ENCODE assay signal across 1 cellular context in genomic region chr2:70248810-70249438, GRCh38.
TF ChIP-seq lines count a peak whose summit lies in the region.

No MANE protein-coding gene starts in this region.

TF ChIP-seq in HepG2, 621 proteins besides CTCF, POLR2A, EP300 and RAD21 (continued from another document and continues in another):
- no peak for TF ChIP-seq PTBP1 (IDR thresholded peaks at IDR 0.05; ENCODE audit: low read depth, low read length, poor library complexity, severe bottlenecking)
- peak; percentile 31 for TF ChIP-seq DBP (CRISPR knock-in tag; IDR thresholded peaks at IDR 0.05; ENCODE audit: not compliant biosample characterization)
- TF ChIP-seq FOXO1 (CRISPR knock-in tag; IDR thresholded peaks at IDR 0.05), result peak; percentile 59
- peak; percentile 61 for TF ChIP-seq ASH2L (IDR thresholded peaks at IDR 0.05; ENCODE audit: insufficient read length, low read depth, low read length)
- TF ChIP-seq, protein P1, sequence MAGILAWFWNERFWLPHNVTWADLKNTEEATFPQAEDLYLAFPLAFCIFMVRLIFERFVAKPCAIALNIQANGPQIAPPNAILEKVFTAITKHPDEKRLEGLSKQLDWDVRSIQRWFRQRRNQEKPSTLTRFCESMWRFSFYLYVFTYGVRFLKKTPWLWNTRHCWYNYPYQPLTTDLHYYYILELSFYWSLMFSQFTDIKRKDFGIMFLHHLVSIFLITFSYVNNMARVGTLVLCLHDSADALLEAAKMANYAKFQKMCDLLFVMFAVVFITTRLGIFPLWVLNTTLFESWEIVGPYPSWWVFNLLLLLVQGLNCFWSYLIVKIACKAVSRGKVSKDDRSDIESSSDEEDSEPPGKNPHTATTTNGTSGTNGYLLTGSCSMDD (CRISPR knock-in tag; IDR thresholded peaks at IDR 0.05), result no peak
- no peak for TF ChIP-seq ZNF3 (CRISPR knock-in tag; IDR thresholded peaks at IDR 0.05)
- TF ChIP-seq, protein P2, sequence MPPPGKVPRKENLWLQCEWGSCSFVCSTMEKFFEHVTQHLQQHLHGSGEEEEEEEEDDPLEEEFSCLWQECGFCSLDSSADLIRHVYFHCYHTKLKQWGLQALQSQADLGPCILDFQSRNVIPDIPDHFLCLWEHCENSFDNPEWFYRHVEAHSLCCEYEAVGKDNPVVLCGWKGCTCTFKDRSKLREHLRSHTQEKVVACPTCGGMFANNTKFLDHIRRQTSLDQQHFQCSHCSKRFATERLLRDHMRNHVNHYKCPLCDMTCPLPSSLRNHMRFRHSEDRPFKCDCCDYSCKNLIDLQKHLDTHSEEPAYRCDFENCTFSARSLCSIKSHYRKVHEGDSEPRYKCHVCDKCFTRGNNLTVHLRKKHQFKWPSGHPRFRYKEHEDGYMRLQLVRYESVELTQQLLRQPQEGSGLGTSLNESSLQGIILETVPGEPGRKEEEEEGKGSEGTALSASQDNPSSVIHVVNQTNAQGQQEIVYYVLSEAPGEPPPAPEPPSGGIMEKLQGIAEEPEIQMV (CRISPR knock-in tag; IDR thresholded peaks at IDR 0.05; ENCODE audit: low read depth), result no peak; the same call in 1 of the 2 replicates
- TF ChIP-seq ARID4A (CRISPR knock-in tag; IDR thresholded peaks at IDR 0.05; ENCODE audit: borderline replicate concordance), result no peak
- no peak for TF ChIP-seq PCBP2 (optimal IDR thresholded peaks at IDR 0.05; ENCODE audit: low read depth, low read length, poor library complexity, severe bottlenecking)
- TF ChIP-seq RFXANK (CRISPR knock-in tag; IDR thresholded peaks at IDR 0.05), result no peak
- TF ChIP-seq ZNF275 (CRISPR knock-in tag; IDR thresholded peaks at IDR 0.05; ENCODE audit: borderline replicate concordance), result 0 out of 2 replicates have a peak, but pooled peaks have one; percentile 13
- TF ChIP-seq, protein P3, sequence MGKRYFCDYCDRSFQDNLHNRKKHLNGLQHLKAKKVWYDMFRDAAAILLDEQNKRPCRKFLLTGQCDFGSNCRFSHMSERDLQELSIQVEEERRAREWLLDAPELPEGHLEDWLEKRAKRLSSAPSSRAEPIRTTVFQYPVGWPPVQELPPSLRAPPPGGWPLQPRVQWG (CRISPR knock-in tag; IDR thresholded peaks at IDR 0.05; ENCODE audit: borderline replicate concordance, low read depth), result no peak
- TF ChIP-seq SPEN (CRISPR knock-in tag; IDR thresholded peaks at IDR 0.05; ENCODE audit: low read depth), result no peak
- peak; percentile 95 for TF ChIP-seq SP140L (CRISPR knock-in tag; IDR thresholded peaks at IDR 0.05; ENCODE audit: borderline replicate concordance)
- peak; percentile 63; the same call in 1 of the 2 replicates for TF ChIP-seq ERF (CRISPR knock-in tag; IDR thresholded peaks at IDR 0.05)
- 0 out of 2 replicates have a peak, but pooled peaks have one; percentile 81 for TF ChIP-seq HOXA9 (CRISPR knock-in tag; IDR thresholded peaks at IDR 0.05; ENCODE audit: borderline replicate concordance)
- no peak for TF ChIP-seq HNRNPH1 (optimal IDR thresholded peaks at IDR 0.05; ENCODE audit: low read depth, low read length)
- TF ChIP-seq TEAD3 (CRISPR knock-in tag; optimal IDR thresholded peaks at IDR 0.05; ENCODE audit: borderline replicate concordance), result peak; percentile 81
- no peak for TF ChIP-seq ZNF773 (CRISPR knock-in tag; IDR thresholded peaks at IDR 0.05; ENCODE audit: borderline replicate concordance)
- no peak for TF ChIP-seq SYNCRIP (IDR thresholded peaks at IDR 0.05; ENCODE audit: insufficient read depth, low read depth, low read length)
- TF ChIP-seq ZNF446 (CRISPR knock-in tag; IDR thresholded peaks at IDR 0.05), result no peak
- TF ChIP-seq SRSF1 (optimal IDR thresholded peaks at IDR 0.05; ENCODE audit: low read depth, low read length), result no peak
- TF ChIP-seq, protein P4, sequence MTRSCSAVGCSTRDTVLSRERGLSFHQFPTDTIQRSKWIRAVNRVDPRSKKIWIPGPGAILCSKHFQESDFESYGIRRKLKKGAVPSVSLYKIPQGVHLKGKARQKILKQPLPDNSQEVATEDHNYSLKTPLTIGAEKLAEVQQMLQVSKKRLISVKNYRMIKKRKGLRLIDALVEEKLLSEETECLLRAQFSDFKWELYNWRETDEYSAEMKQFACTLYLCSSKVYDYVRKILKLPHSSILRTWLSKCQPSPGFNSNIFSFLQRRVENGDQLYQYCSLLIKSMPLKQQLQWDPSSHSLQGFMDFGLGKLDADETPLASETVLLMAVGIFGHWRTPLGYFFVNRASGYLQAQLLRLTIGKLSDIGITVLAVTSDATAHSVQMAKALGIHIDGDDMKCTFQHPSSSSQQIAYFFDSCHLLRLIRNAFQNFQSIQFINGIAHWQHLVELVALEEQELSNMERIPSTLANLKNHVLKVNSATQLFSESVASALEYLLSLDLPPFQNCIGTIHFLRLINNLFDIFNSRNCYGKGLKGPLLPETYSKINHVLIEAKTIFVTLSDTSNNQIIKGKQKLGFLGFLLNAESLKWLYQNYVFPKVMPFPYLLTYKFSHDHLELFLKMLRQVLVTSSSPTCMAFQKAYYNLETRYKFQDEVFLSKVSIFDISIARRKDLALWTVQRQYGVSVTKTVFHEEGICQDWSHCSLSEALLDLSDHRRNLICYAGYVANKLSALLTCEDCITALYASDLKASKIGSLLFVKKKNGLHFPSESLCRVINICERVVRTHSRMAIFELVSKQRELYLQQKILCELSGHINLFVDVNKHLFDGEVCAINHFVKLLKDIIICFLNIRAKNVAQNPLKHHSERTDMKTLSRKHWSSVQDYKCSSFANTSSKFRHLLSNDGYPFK (CRISPR knock-in tag; IDR thresholded peaks at IDR 0.05; ENCODE audit: borderline replicate concordance), result no peak
- peak; percentile 82; the same call in 1 of the 2 replicates for TF ChIP-seq ZNF383 (CRISPR knock-in tag; IDR thresholded peaks at IDR 0.05; ENCODE audit: borderline replicate concordance)
- TF ChIP-seq PHF21A (CRISPR knock-in tag; IDR thresholded peaks at IDR 0.05), result peak; percentile 44; the same call in 1 of the 2 replicates
- 0 out of 2 replicates have a peak, but pooled peaks have one; percentile 4 for TF ChIP-seq HOXA5 (CRISPR knock-in tag; IDR thresholded peaks at IDR 0.05)
- TF ChIP-seq MBNL3 (CRISPR knock-in tag; conservative IDR thresholded peaks at IDR 0.05), result no peak
- TF ChIP-seq HOXA3 (CRISPR knock-in tag; IDR thresholded peaks at IDR 0.05), result no peak
- TF ChIP-seq KLF6 (CRISPR knock-in tag; IDR thresholded peaks at IDR 0.05), result no peak; the same call in 1 of the 2 replicates
- peak; percentile 77 for TF ChIP-seq ZEB1 (IDR thresholded peaks at IDR 0.05; ENCODE audit: insufficient replicate concordance, low read depth)
- no peak for TF ChIP-seq CREB1 (IDR thresholded peaks at IDR 0.05)
- TF ChIP-seq CREB1 (CRISPR knock-in tag; IDR thresholded peaks at IDR 0.05), result peak; percentile 36
- no peak for TF ChIP-seq SP2 (CRISPR knock-in tag; IDR thresholded peaks at IDR 0.05)
- no peak; the same call in 1 of the 2 replicates for TF ChIP-seq ZNF205 (CRISPR knock-in tag; IDR thresholded peaks at IDR 0.05)
- TF ChIP-seq RCOR2 (CRISPR knock-in tag; IDR thresholded peaks at IDR 0.05), result no peak
- peak; percentile 81; the same call in 1 of the 2 replicates for TF ChIP-seq ZSCAN30 (CRISPR knock-in tag; IDR thresholded peaks at IDR 0.05)
- 0 out of 2 replicates have a peak, but pooled peaks have one; percentile 70 for TF ChIP-seq ELF4 (CRISPR knock-in tag; IDR thresholded peaks at IDR 0.05; ENCODE audit: borderline replicate concordance)
- no peak for TF ChIP-seq SMC3 (IDR thresholded peaks at IDR 0.05; ENCODE audit: low read length)
- TF ChIP-seq GABPA (IDR thresholded peaks at IDR 0.05; ENCODE audit: low read depth, low read length), result no peak
- peak; percentile 50; the same call in 1 of the 2 replicates for TF ChIP-seq GABPA (CRISPR knock-in tag; IDR thresholded peaks at IDR 0.05; ENCODE audit: low read depth)
- no peak for TF ChIP-seq YY1 (IDR thresholded peaks at IDR 0.05; ENCODE audit: insufficient read depth, insufficient replicate concordance, low read depth, low read length)
- TF ChIP-seq BCLAF1 (IDR thresholded peaks at IDR 0.05), result no peak
- TF ChIP-seq HNRNPUL1 (IDR thresholded peaks at IDR 0.05; ENCODE audit: low read depth, low read length), result no peak
- TF ChIP-seq, protein P5, sequence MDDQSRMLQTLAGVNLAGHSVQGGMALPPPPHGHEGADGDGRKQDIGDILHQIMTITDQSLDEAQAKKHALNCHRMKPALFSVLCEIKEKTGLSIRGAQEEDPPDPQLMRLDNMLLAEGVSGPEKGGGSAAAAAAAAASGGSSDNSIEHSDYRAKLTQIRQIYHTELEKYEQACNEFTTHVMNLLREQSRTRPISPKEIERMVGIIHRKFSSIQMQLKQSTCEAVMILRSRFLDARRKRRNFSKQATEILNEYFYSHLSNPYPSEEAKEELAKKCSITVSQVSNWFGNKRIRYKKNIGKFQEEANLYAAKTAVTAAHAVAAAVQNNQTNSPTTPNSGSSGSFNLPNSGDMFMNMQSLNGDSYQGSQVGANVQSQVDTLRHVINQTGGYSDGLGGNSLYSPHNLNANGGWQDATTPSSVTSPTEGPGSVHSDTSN (CRISPR knock-in tag; IDR thresholded peaks at IDR 0.05; ENCODE audit: borderline replicate concordance), result no peak
- no peak for TF ChIP-seq U2AF1 (optimal IDR thresholded peaks at IDR 0.05; ENCODE audit: low read depth, low read length)
- TF ChIP-seq ZNF629 (CRISPR knock-in tag; conservative IDR thresholded peaks at IDR 0.05), result peak; percentile 51; the same call in 1 of the 2 replicates
- TF ChIP-seq MED8 (CRISPR knock-in tag; IDR thresholded peaks at IDR 0.05; ENCODE audit: insufficient replicate concordance), result no peak
- TF ChIP-seq TBL1XR1 (IDR thresholded peaks at IDR 0.05; ENCODE audit: borderline replicate concordance, low read length, partially characterized antibody), result no peak
- TF ChIP-seq CSRNP1 (CRISPR knock-in tag; IDR thresholded peaks at IDR 0.05), result no peak; the same call in 1 of the 2 replicates
